Comparison of ENCODE assay signal across 8 cellular contexts in genomic region chr2:33321236-33321731, GRCh38.
DNase-seq lines count a peak whose midpoint lies in the region; ATAC-seq, FAIRE-seq and TF ChIP-seq lines count a peak whose summit lies in the region.

No MANE protein-coding gene starts in this region.

- H3K9me3 ChIP-seq in breast epithelium (no peaks in the 10 kb centered on the region), stomach (no peaks in the 10 kb centered on the region)

- WGBS in stomach, 5 donors = 60 to 84% (median 78%) methylated on average over 7 of the region's 7 CpGs

- no peaks in the 10 kb centered on the region for H3K27me3 Mint-ChIP-seq in MCF 10A (ENCODE audit: insufficient read depth, unreplicated experiment)

- TF ChIP-seq CTCF in MCF 10A (IDR thresholded peaks at IDR 0.05; ENCODE audit: unreplicated experiment) = no peak
- no peak for TF ChIP-seq CTCF in breast epithelium (IDR thresholded peaks at IDR 0.05)
- no peak for TF ChIP-seq CTCF in choroid plexus epithelial cell (conservative IDR thresholded peaks at IDR 0.05; ENCODE audit: low read depth, low read length)
- no peak for TF ChIP-seq CTCF in stomach (IDR thresholded peaks at IDR 0.05)
- no peak for TF ChIP-seq CTCF in D721Med (IDR thresholded peaks at IDR 0.05; ENCODE audit: insufficient read depth, missing control alignments)

- H3K4me3 ChIP-seq in breast epithelium (no peak overlapping the region), choroid plexus epithelial cell (ENCODE audit: low read depth, low read length) (no peak overlapping the region), stomach (no peak overlapping the region)

- no peak for FAIRE-seq in D721Med (lab: Jason Lieb, UNC)

- CTCF ChIA-PET in MCF 10A (lab: Yijun Ruan, JAX) = interaction anchor here (0.6 kb wide), 1 partner anchor 16 kb away, joined by 5 read pairs; no protein-coding TSS in a partner anchor

- DNase-seq in MCF 10A (ENCODE audit: unreplicated experiment) = peak; percentile 13
- DNase-seq in breast epithelium (ENCODE audit: low spot score in 2 of 2) = no peak
- DNase-seq in choroid plexus epithelial cell (ENCODE audit: low read depth) = peak; percentile 65
- DNase-seq in stomach = no peak
- no peak for DNase-seq in sciatic nerve (ENCODE audit: low spot score)
- no peak for DNase-seq in D721Med (ENCODE audit: insufficient read length, low spot score)

- H3K4me3 Mint-ChIP-seq in MCF 10A (ENCODE audit: unreplicated experiment) = no peak overlapping the region

- H3K36me3 Mint-ChIP-seq in MCF 10A (ENCODE audit: insufficient read depth, unreplicated experiment) = peaks cover 36% of the 10 kb centered on the region

- H3K36me3 ChIP-seq in breast epithelium (no peaks in the 10 kb centered on the region), stomach (no peaks in the 10 kb centered on the region)

- no peaks in the 10 kb centered on the region for H3K9me3 Mint-ChIP-seq in MCF 10A (ENCODE audit: unreplicated experiment)

- no peak for TF ChIP-seq EP300 in stomach (IDR thresholded peaks at IDR 0.05)

- POLR2A ChIA-PET in MCF 10A (lab: Yijun Ruan, JAX) = interaction anchor here (1.0 kb wide), 1 partner anchor 17 kb away, joined by 4 read pairs; no protein-coding TSS in a partner anchor

- TF ChIP-seq POLR2A in breast epithelium (IDR thresholded peaks at IDR 0.05) = no peak
- no peak for TF ChIP-seq POLR2A in stomach (IDR thresholded peaks at IDR 0.05)

- H3K4me1 ChIP-seq in breast epithelium (no peaks in the 10 kb centered on the region), stomach (peaks cover 0 to 32% (median 15%) of the 10 kb centered on the region in 4 donors)

- H3K27me3 ChIP-seq in breast epithelium = no peaks in the 10 kb centered on the region
- H3K27me3 ChIP-seq in stomach = no peaks in the 10 kb centered on the region

- H3K4me1 Mint-ChIP-seq in MCF 10A (ENCODE audit: insufficient read depth, unreplicated experiment) = no peaks in the 10 kb centered on the region

- H3K27ac Mint-ChIP-seq in MCF 10A (ENCODE audit: low read depth, unreplicated experiment) = no peak overlapping the region

- intact Hi-C loops in MCF 10A (cut with micrococcal nuclease) = no loop called here
- intact Hi-C loops in breast epithelium (cut with DNase I; ENCODE audit: low total_unique reads) = no loop called here
- intact Hi-C loops in stomach (cut with DNase I; ENCODE audit: low total_unique reads) = no loop called here
- intact Hi-C loops in sciatic nerve (cut with DNase I) = no loop called here

- peak; percentile 68 for ATAC-seq in HG03520 (IDR thresholded peaks at IDR 0.05; ENCODE audit: unreplicated experiment)
- no peak for ATAC-seq in sciatic nerve
- ATAC-seq in GM21786 (IDR thresholded peaks at IDR 0.05; ENCODE audit: unreplicated experiment) = no peak

- no TSS peak for BruUV-seq in MCF 10A (replicated peaks; lab: Mats Ljungman, UMichigan)

- H3K27ac ChIP-seq in breast epithelium = no peak overlapping the region
- peak overlapping the region in 3 of 5 donors; percentile 8 to 48 (median 12) for H3K27ac ChIP-seq in stomach

Comparison
In these comparisons a context has a peak if more than half of its experiments do, and no peak if none do; other contexts are left out.
1. DNase-seq: peak in MCF 10A (single experiment) and choroid plexus epithelial cell (single experiment); none in breast epithelium (0 of 2), stomach (single experiment), sciatic nerve (single experiment) and D721Med (single experiment).
2. H3K27ac ChIP-seq: peak in stomach (3 of 5); none in breast epithelium (0 of 2).